In the genomic region with DNA sequence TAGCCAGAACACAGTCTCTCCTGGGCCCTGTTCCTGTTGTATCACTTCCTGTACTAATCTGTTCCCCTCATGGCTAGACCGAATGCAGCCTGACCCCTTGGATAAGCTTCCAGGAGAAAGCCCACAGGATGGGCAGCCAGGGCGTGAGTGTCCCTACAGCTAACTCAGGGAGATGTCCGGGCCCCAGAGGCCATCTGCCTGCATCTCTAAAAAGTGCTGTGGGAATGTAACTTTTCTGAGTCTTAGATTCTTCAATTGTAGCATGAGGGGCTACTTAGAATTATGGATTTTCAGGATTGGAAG, we compare ENCODE assay signal across 10 cellular contexts. TPM values are rescaled to one million over a fixed set of nuclear protein-coding genes. Genes with fewer than 3 reads are reported as not detected.
DNase-seq lines count a peak whose midpoint lies in the region; ATAC-seq and TF ChIP-seq lines count a peak whose summit lies in the region.
"Had no signal": no experiment of that assay in that cellular context is flagged by ENCODE, and none has a peak within 500 bp of the region (broad histone marks: within the 10 kb centered on the region; RNA-seq: fewer than 3 reads in every experiment).

No MANE protein-coding gene starts in this region.

- no peak for ATAC-seq in GM21717 (IDR thresholded peaks at IDR 0.05; ENCODE audit: unreplicated experiment)
- ATAC-seq in HG02623 (IDR thresholded peaks at IDR 0.05; ENCODE audit: unreplicated experiment): no peak
- ATAC-seq in CD4-positive, alpha-beta T cell (ENCODE audit: poor library complexity): no peak

- TF ChIP-seq CTCF in ascending aorta (IDR thresholded peaks at IDR 0.05) (no peak), liver (IDR thresholded peaks at IDR 0.05; ENCODE audit: low read depth, low read length, missing input control) (no peak), stomach (IDR thresholded peaks at IDR 0.05) (no peak)
- no peak for TF ChIP-seq CTCF in CD4-positive, alpha-beta T cell (IDR thresholded peaks at IDR 0.05)

- intact Hi-C loops in ascending aorta (cut with DNase I): no loop called here
- intact Hi-C loops in stomach (cut with DNase I; ENCODE audit: low total_unique reads): no loop called here
- intact Hi-C loops in CD4-positive, alpha-beta T cell (cut with DNase I, micrococcal nuclease): no loop called here

- H3K9me3 ChIP-seq in ascending aorta (no peaks in the 10 kb centered on the region), liver (ENCODE audit: control insufficient read depth in 4 of 4, low read length in 3 of 4) (no peaks in the 10 kb centered on the region), stomach (no peaks in the 10 kb centered on the region)
- no peaks in the 10 kb centered on the region for H3K9me3 ChIP-seq in CD4-positive, alpha-beta T cell (ENCODE audit: control insufficient read depth, low read length)

- no peak for TF ChIP-seq POLR2A in stomach (IDR thresholded peaks at IDR 0.05)

- POLR2A ChIA-PET in CD4-positive, alpha-beta T cell (lab: Charles Lee): interaction anchor here (0.6 to 9.2 kb wide), 3 partner anchors 7 to 68 kb away, joined by 3 to 163 read pairs (median 3); a partner anchor contains a TSS

- H3K27me3 Mint-ChIP-seq in CD4-positive, alpha-beta T cell: no peaks in the 10 kb centered on the region
- H3K27me3 Mint-ChIP-seq: central memory CD8-positive, alpha-beta T cell had no signal

- peaks cover 75 to 94% of the 10 kb centered on the region in 2 donors for H3K4me1 ChIP-seq in ascending aorta
- peaks cover 12 to 57% (median 30%) of the 10 kb centered on the region in 4 donors for H3K4me1 ChIP-seq in liver (ENCODE audit: control insufficient read depth in 4 of 4, insufficient read depth in 4 of 4, low read length in 3 of 4)
- peaks cover 94 to 100% (median 97%) of the 10 kb centered on the region in 4 donors for H3K4me1 ChIP-seq in stomach

- WGBS in liver: 79% methylated on average over 3 of the region's 3 CpGs
- whole genome bisulfite sequencing in stomach, 5 donors: 58 to 73% (median 64%) methylated on average over 3 of the region's 3 CpGs

- peaks cover 38% of the 10 kb centered on the region for H3K4me1 Mint-ChIP-seq in CD4-positive, alpha-beta T cell (ENCODE audit: low read depth)

- no peaks in the 10 kb centered on the region for H3K36me3 Mint-ChIP-seq in CD4-positive, alpha-beta T cell (ENCODE audit: low read depth)

- no peak for TF ChIP-seq RAD21 in liver (IDR thresholded peaks at IDR 0.05)

- DNase-seq in HK-2 (ENCODE audit: unreplicated experiment): peak; percentile 20
- DNase-seq in ascending aorta (ENCODE audit: low spot score in 2 of 2): no peak
- no peak for DNase-seq in stomach
- no peak for DNase-seq in SKM-1 treated with dmso at 0.1 percent for 144 hours (lab: John Stamatoyannopoulos, UW; ENCODE audit: unreplicated experiment)
- DNase-seq in CD4-positive, alpha-beta T cell: no peak
- DNase-seq: MM.1S had no signal

- no peak overlapping the region for H3K4me3 Mint-ChIP-seq in CD4-positive, alpha-beta T cell
- H3K4me3 Mint-ChIP-seq: central memory CD8-positive, alpha-beta T cell had no signal

- H3K9ac ChIP-seq in liver (ENCODE audit: low read depth in 1 of 2, low read length in 2 of 2): no peak overlapping the region

- no peaks in the 10 kb centered on the region for H3K9me3 Mint-ChIP-seq in CD4-positive, alpha-beta T cell
- H3K9me3 Mint-ChIP-seq: central memory CD8-positive, alpha-beta T cell had no signal

- H3K36me3 ChIP-seq in ascending aorta (no peaks in the 10 kb centered on the region), liver (ENCODE audit: control insufficient read depth in 4 of 4, insufficient read depth in 3 of 4, low read depth in 1 of 4, low read length in 3 of 4) (no peaks in the 10 kb centered on the region), stomach (no peaks in the 10 kb centered on the region)

- no peak overlapping the region for H3K27ac Mint-ChIP-seq in CD4-positive, alpha-beta T cell

- peak overlapping the region; percentile 92 to 99 for H3K27ac ChIP-seq in ascending aorta
- H3K27ac ChIP-seq in liver (ENCODE audit: low read depth in 1 of 2, low read length in 2 of 2): peak overlapping the region; percentile 88 to 90
- H3K27ac ChIP-seq in stomach: peak overlapping the region; percentile 89 to 99 (median 99)
- H3K27ac ChIP-seq in CD4-positive, alpha-beta T cell (ENCODE audit: low read depth, low read length): no peak overlapping the region

- peak overlapping the region; percentile 6 to 37 for H3K4me3 ChIP-seq in ascending aorta
- no peak overlapping the region for H3K4me3 ChIP-seq in liver (ENCODE audit: low read depth in 1 of 3, low read length in 3 of 3)
- no peak overlapping the region for H3K4me3 ChIP-seq in stomach

- TF ChIP-seq EP300 in stomach (IDR thresholded peaks at IDR 0.05): no peak

- H3K27me3 ChIP-seq in ascending aorta (no peaks in the 10 kb centered on the region), liver (ENCODE audit: control insufficient read depth in 4 of 4, insufficient read depth in 4 of 4, low read length in 3 of 4) (no peaks in the 10 kb centered on the region), stomach (no peaks in the 10 kb centered on the region)
- H3K27me3 ChIP-seq in CD4-positive, alpha-beta T cell (ENCODE audit: control insufficient read depth, insufficient read depth, low read length): no peaks in the 10 kb centered on the region

- CTCF ChIA-PET in CD4-positive, alpha-beta T cell (lab: Charles Lee): interaction anchor here (1.5 kb wide), 1 partner anchor 12 kb away, joined by 4 read pairs; no protein-coding TSS in a partner anchor

TF ChIP-seq in liver, 16 proteins besides CTCF, POLR2A, EP300 and RAD21:
- TF ChIP-seq, protein P1, sequence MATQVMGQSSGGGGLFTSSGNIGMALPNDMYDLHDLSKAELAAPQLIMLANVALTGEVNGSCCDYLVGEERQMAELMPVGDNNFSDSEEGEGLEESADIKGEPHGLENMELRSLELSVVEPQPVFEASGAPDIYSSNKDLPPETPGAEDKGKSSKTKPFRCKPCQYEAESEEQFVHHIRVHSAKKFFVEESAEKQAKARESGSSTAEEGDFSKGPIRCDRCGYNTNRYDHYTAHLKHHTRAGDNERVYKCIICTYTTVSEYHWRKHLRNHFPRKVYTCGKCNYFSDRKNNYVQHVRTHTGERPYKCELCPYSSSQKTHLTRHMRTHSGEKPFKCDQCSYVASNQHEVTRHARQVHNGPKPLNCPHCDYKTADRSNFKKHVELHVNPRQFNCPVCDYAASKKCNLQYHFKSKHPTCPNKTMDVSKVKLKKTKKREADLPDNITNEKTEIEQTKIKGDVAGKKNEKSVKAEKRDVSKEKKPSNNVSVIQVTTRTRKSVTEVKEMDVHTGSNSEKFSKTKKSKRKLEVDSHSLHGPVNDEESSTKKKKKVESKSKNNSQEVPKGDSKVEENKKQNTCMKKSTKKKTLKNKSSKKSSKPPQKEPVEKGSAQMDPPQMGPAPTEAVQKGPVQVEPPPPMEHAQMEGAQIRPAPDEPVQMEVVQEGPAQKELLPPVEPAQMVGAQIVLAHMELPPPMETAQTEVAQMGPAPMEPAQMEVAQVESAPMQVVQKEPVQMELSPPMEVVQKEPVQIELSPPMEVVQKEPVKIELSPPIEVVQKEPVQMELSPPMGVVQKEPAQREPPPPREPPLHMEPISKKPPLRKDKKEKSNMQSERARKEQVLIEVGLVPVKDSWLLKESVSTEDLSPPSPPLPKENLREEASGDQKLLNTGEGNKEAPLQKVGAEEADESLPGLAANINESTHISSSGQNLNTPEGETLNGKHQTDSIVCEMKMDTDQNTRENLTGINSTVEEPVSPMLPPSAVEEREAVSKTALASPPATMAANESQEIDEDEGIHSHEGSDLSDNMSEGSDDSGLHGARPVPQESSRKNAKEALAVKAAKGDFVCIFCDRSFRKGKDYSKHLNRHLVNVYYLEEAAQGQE (IDR thresholded peaks at IDR 0.05): no peak
- TF ChIP-seq, protein P2, sequence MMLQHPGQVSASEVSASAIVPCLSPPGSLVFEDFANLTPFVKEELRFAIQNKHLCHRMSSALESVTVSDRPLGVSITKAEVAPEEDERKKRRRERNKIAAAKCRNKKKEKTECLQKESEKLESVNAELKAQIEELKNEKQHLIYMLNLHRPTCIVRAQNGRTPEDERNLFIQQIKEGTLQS (IDR thresholded peaks at IDR 0.05): no peak
- TF ChIP-seq RXRA (IDR thresholded peaks at IDR 0.05) (no peak), FOXA2 (IDR thresholded peaks at IDR 0.05) (no peak), HNF4A (conservative IDR thresholded peaks at IDR 0.05) (no peak), TAF1 (conservative IDR thresholded peaks at IDR 0.05) (no peak)
- TF ChIP-seq, protein P3, sequence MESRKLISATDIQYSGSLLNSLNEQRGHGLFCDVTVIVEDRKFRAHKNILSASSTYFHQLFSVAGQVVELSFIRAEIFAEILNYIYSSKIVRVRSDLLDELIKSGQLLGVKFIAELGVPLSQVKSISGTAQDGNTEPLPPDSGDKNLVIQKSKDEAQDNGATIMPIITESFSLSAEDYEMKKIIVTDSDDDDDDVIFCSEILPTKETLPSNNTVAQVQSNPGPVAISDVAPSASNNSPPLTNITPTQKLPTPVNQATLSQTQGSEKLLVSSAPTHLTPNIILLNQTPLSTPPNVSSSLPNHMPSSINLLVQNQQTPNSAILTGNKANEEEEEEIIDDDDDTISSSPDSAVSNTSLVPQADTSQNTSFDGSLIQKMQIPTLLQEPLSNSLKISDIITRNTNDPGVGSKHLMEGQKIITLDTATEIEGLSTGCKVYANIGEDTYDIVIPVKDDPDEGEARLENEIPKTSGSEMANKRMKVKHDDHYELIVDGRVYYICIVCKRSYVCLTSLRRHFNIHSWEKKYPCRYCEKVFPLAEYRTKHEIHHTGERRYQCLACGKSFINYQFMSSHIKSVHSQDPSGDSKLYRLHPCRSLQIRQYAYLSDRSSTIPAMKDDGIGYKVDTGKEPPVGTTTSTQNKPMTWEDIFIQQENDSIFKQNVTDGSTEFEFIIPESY (IDR thresholded peaks at IDR 0.05): no peak

RNA-seq across cellular contexts. Expression of a gene that starts 7.7 kb away (rescaled TPM):
- total RNA-seq in ascending aorta (8,553 TPM), liver (1,000 to 10,000 TPM; 3,688 to 8,306 TPM), stomach (over 10,000 TPM; 11,517 to 39,496 (median 13,707) TPM)
- polyA plus RNA-seq in liver (1,000 to 10,000 TPM in 1 of 2 donors, 10 to 100 TPM in 1; 11.9 to 3,868 TPM), stomach (100 to 1,000 TPM; 124 to 296 (median 126) TPM)
- over 10,000 TPM; 31,509 to 32,316 TPM for total RNA-seq in CD4-positive, alpha-beta T cell

RNA-seq across cellular contexts. Expression of a gene that starts 33.8 kb away (rescaled TPM):
- total RNA-seq in ascending aorta (220 TPM), liver (10 to 100 TPM; 33.7 to 59.5 TPM), stomach (10 to 100 TPM in 4 of 5 donors, 1 to 10 TPM in 1; 3.5 to 89.0 (median 65.2) TPM)
- polyA plus RNA-seq in liver (10 to 100 TPM; 45.6 to 62.0 TPM), stomach (10 to 100 TPM; 65.8 to 94.8 (median 86.1) TPM)
- total RNA-seq in CD4-positive, alpha-beta T cell: 10 to 100 TPM; 57.4 to 60.7 TPM

Comparison
In these comparisons a context has a peak if more than half of its experiments do, and no peak if none do; other contexts are left out.
1. H3K4me3 ChIP-seq: peak in ascending aorta (2 of 2); none in liver (0 of 3) and stomach (0 of 4).